ENCODE assay signal across 21 cellular contexts in genomic region chr5:156420665-156421064, GRCh38.
"Had no signal": no experiment of that assay in that cellular context is flagged by ENCODE, and none has a peak within 500 bp of the region (broad histone marks: within the 10 kb centered on the region; RNA-seq: fewer than 3 reads in every experiment).

No MANE protein-coding gene starts in this region.

- H3K4me3 ChIP-seq: dorsolateral prefrontal cortex, esophagus muscularis mucosa, heart left ventricle, lung, smooth muscle cell, suprapubic skin, thyroid gland, upper lobe of left lung, uterus had no signal

- H3K27me3 ChIP-seq: dorsolateral prefrontal cortex, esophagus muscularis mucosa, heart left ventricle, neutrophil, suprapubic skin, thyroid gland, upper lobe of left lung, uterus had no signal

- H3K4me1 ChIP-seq: suprapubic skin, thyroid gland, upper lobe of left lung, uterus had no signal

- DNase-seq: cortex of kidney; dorsolateral prefrontal cortex; effector CD8-positive, alpha-beta T cell; heart left ventricle; hippocampal formation; left colon; left ventricle myocardium superior; mesendoderm; naive thymus-derived CD4-positive, alpha-beta T cell; posterior cingulate gyrus; right cardiac atrium; stimulated activated CD4-positive, alpha-beta T cell treated with anti-CD3 and anti-CD28 coated beads, Interleukin-2, amount 100 ng/mL, for 48 hours; stimulated activated naive CD8-positive, alpha-beta T cell treated with anti-CD3 and anti-CD28 coated beads, Interleukin-15, Interleukin-2, amounts not matched to agents 100 U/mL and 50 U/mL, for 24 hours; thyroid gland; upper lobe of left lung; uterus had no signal

- H3K27ac ChIP-seq: dorsolateral prefrontal cortex, esophagus muscularis mucosa, neutrophil, suprapubic skin, thyroid gland, upper lobe of left lung, uterus had no signal

- ATAC-seq: left colon; naive thymus-derived CD4-positive, alpha-beta T cell; right cardiac atrium; stimulated activated naive CD8-positive, alpha-beta T cell treated with anti-CD3 and anti-CD28 coated beads, Interleukin-15, Interleukin-2, amounts not matched to agents 100 U/mL and 50 U/mL, for 24 hours had no signal

- H3K4me2 ChIP-seq: smooth muscle cell had no signal

- H3K9me3 ChIP-seq: esophagus muscularis mucosa, heart left ventricle, neutrophil, suprapubic skin, thyroid gland, upper lobe of left lung, uterus had no signal

- H3K36me3 ChIP-seq: esophagus muscularis mucosa, heart left ventricle, neutrophil, suprapubic skin, thyroid gland, upper lobe of left lung, uterus had no signal
